In genomic region chr9:132651259-132651658, GRCh38 we compare ENCODE assay signal across 1 cellular context.
TF ChIP-seq lines count a peak whose summit lies in the region.

No MANE protein-coding gene starts in this region.

TF ChIP-seq in HepG2, 621 proteins besides CTCF, POLR2A, EP300 and RAD21:
- TF ChIP-seq STAG1 (CRISPR knock-in tag; IDR thresholded peaks at IDR 0.05) (peak; percentile 27; the same call in 1 of the 2 replicates), HNRNPUL1 (IDR thresholded peaks at IDR 0.05; ENCODE audit: low read depth, low read length) (no peak)
